Comparison of ENCODE assay signal across 30 cellular contexts in the genomic region with DNA sequence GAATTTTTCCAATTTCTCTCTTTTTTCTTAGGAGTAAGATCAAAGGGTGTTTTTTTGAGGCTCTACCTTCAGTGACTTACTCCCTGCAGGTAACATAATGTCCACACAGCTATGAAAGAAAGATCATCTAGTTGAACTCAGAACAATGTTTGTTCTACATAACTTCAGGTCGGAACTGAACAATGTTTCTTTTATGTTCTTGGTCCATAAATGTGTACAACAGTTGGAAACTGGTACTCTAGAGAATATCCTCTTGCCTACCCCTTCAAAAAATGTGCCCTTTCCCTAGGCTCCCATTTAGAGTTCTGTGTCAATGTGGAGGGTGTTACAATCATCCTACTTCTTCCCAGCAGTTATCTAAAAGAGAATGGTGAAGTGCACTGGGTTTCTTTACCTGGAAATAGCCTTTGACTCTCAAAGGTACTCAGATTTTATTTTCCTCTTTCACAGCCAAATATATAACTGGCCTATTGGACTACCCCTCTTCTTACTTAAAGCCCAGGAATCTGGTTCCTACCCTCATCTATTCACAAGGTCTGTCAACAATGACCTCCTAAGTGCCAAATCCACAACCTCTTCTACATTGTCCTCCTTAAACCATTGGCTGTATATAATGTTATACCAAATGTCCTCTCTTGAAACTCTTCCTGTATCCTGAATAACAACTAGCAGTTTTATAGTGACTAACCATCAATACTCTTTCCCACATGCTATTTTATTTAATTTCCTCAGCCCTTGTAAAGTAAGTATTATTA.
"Had no signal": no experiment of that assay in that cellular context is flagged by ENCODE, and none has a peak within 500 bp of the region (broad histone marks: within the 10 kb centered on the region; RNA-seq: fewer than 3 reads in every experiment).

No MANE protein-coding gene starts in this region.

- H3K4me1 Mint-ChIP-seq: activated B cell treated with CpG ODN at 0.5 μM for 24 hours, brain had no signal

- H3K9me3 ChIP-seq: adrenal gland had no signal

- ATAC-seq: activated CD8-positive, alpha-beta memory T cell treated with anti-CD3 and anti-CD28 coated beads, Interleukin-2, amount 10 ng/mL, durations not matched to agents 7 days and 5 days; activated naive CD4-positive, alpha-beta T cell treated with anti-CD3 and anti-CD28 coated beads, Interleukin-2, amount 50 U/mL, for 72 hours; Right ventricle myocardium inferior; T-cell had no signal

- H3K27me3 ChIP-seq: adrenal gland had no signal

- H3K27ac Mint-ChIP-seq: activated B cell treated with CpG ODN at 0.5 μM for 24 hours; activated CD4-positive, alpha-beta memory T cell treated with anti-CD3 and anti-CD28 coated beads for 36 hours; activated CD8-positive, alpha-beta memory T cell treated with anti-CD3 and anti-CD28 coated beads, Interleukin-2, amount 10 ng/mL, durations not matched to agents 7 days and 5 days; activated naive CD4-positive, alpha-beta T cell treated with anti-CD3 and anti-CD28 coated beads, Interleukin-2, amount 50 U/mL, for 72 hours; activated T-helper 2 cell treated with anti-CD3 and anti-CD28 coated beads, Interferon-gamma antibody, Interleukin-2, Interleukin-4, amounts not matched to agents 10 μg/mL and 5 μg/mL and 100 μg/mL, durations not matched to agents 14 hours and 24 hours and 36 hours; brain; T-cell had no signal

- H3K36me3 ChIP-seq: adrenal gland had no signal

- H3K4me1 ChIP-seq: adrenal gland had no signal

- H3K27ac ChIP-seq: adrenal gland, PC-9, RWPE1, VCaP had no signal

- H3K27me3 Mint-ChIP-seq: activated B cell treated with CpG ODN at 0.5 μM for 24 hours; activated CD4-positive, alpha-beta memory T cell treated with anti-CD3 and anti-CD28 coated beads for 36 hours; activated CD8-positive, alpha-beta memory T cell treated with anti-CD3 and anti-CD28 coated beads, Interleukin-2, amount 10 ng/mL, durations not matched to agents 7 days and 5 days; T-cell had no signal

- DNase-seq: activated B cell treated with CpG ODN at 0.5 μM for 24 hours; activated CD4-positive, alpha-beta memory T cell treated with anti-CD3 and anti-CD28 coated beads for 36 hours; activated CD4-positive, alpha-beta T cell treated with anti-CD3 and anti-CD28 coated beads for 4 hours; activated CD4-positive, alpha-beta T cell treated with anti-CD3 and anti-CD28 coated beads, Interleukin-2, amount 50 U/mL, for 1 hour; activated CD4-positive, CD25-positive, alpha-beta regulatory T cell treated with anti-CD3 and anti-CD28 coated beads, Interleukin-2, amount 50 U/mL, for 72 hours; activated CD8-positive, alpha-beta memory T cell treated with anti-CD3 and anti-CD28 coated beads for 24 hours; activated CD8-positive, alpha-beta memory T cell treated with anti-CD3 and anti-CD28 coated beads, Interleukin-2, amount 10 ng/mL, durations not matched to agents 7 days and 5 days; activated CD8-positive, alpha-beta memory T cell treated with anti-CD3 and anti-CD28 coated beads, Interleukin-2, amount 50 U/mL, for 48 hours; activated gamma-delta T cell; activated naive CD4-positive, alpha-beta T cell treated with Interleukin-2 at 50 U/mL for 16 hours; adrenal gland; caudate nucleus; NCI-H1105 treated with DMSO at 0.1 percent for 48 hours; NCI-H1436; NCI-H1694; NCI-H1930; NCI-H2081 treated with DMSO at 0.1 percent for 48 hours; NCI-H524 treated with DMSO at 0.1 percent for 48 hours; NK-92 treated with Interleukin-12 subunit alpha and Interleukin-12 subunit beta, amount 100 ng/mL, for 24 hours; PC-9; SIG-M5; T-cell; T-helper 2 cell; T-helper 9 cell had no signal

- H3K4me3 Mint-ChIP-seq: activated B cell treated with CpG ODN at 0.5 μM for 24 hours; activated CD4-positive, alpha-beta memory T cell treated with anti-CD3 and anti-CD28 coated beads for 36 hours; activated CD8-positive, alpha-beta memory T cell treated with anti-CD3 and anti-CD28 coated beads, Interleukin-2, amount 10 ng/mL, durations not matched to agents 7 days and 5 days; brain; T-cell had no signal

- H3K4me3 ChIP-seq: adrenal gland, PC-9 had no signal
